In genomic region chr3:104788807-104789206, GRCh38 we compare ENCODE assay signal across 9 cellular contexts.
"Had no signal": no experiment of that assay in that cellular context is flagged by ENCODE, and none has a peak within 500 bp of the region (broad histone marks: within the 10 kb centered on the region; RNA-seq: fewer than 3 reads in every experiment).

No MANE protein-coding gene starts in this region.

- H3K9ac ChIP-seq: GM23248 had no signal

- FAIRE-seq: H54, HepG2 had no signal

- H3K4me1 Mint-ChIP-seq: H9, IgD-negative memory B cell had no signal

- H3K27ac ChIP-seq: GM23248, HL-60 had no signal

- H3K4me3 Mint-ChIP-seq: H9, HFFc6, IgD-negative memory B cell had no signal

- H3K9me3 Mint-ChIP-seq: H9, HFFc6, IgD-negative memory B cell had no signal

- DNase-seq: GM23248, GOT3, H9, HFFc6, KBM-7 had no signal

- H3K36me3 Mint-ChIP-seq: IgD-negative memory B cell had no signal

- H2AFZ ChIP-seq: GM23248 had no signal

- H3K27ac Mint-ChIP-seq: H9, HFFc6, IgD-negative memory B cell had no signal

- H3K4me3 ChIP-seq: GM23248 had no signal

- H3K27me3 Mint-ChIP-seq: IgD-negative memory B cell had no signal

- ATAC-seq: HepG2 had no signal
